ENCODE assay signal across 14 cellular contexts in genomic region chr11:19844806-19845205, GRCh38.
"Had no signal": no experiment of that assay in that cellular context is flagged by ENCODE, and none has a peak within 500 bp of the region (broad histone marks: within the 10 kb centered on the region; RNA-seq: fewer than 3 reads in every experiment).

No MANE protein-coding gene starts in this region.

- H3K27me3 Mint-ChIP-seq: stimulated activated memory B cell treated with anti-CD40 and anti-IgM and Interleukin-4, amounts not matched to agents 10 μg/mL and 1 μg/mL and 100 μg/mL, for 72 hours had no signal

- H3K27ac Mint-ChIP-seq: endodermal cell; stimulated activated memory B cell treated with anti-CD40 and anti-IgM and Interleukin-4, amounts not matched to agents 10 μg/mL and 1 μg/mL and 100 μg/mL, for 72 hours had no signal

- H3K36me3 Mint-ChIP-seq: stimulated activated memory B cell treated with anti-CD40 and anti-IgM and Interleukin-4, amounts not matched to agents 10 μg/mL and 1 μg/mL and 100 μg/mL, for 72 hours had no signal

- DNase-seq: activated CD4-positive, alpha-beta T cell treated with anti-CD3 and anti-CD28 coated beads, Interleukin-2, amount 50 U/mL, for 1 hour; activated CD4-positive, CD25-positive, alpha-beta regulatory T cell; activated naive CD4-positive, alpha-beta T cell treated with anti-CD3 and anti-CD28 coated beads, Interleukin-2, amount 50 U/mL, for 16 hours; activated T-cell treated with anti-CD3 and anti-CD28 coated beads for 4 hours; adrenal gland; central memory CD4-positive, alpha-beta T cell; cortex of kidney; endodermal cell; mesenchymal stem cell; posterior cingulate gyrus; T-helper 2 cell; trophoblast cell had no signal

- H3K9me3 Mint-ChIP-seq: endodermal cell; stimulated activated memory B cell treated with anti-CD40 and anti-IgM and Interleukin-4, amounts not matched to agents 10 μg/mL and 1 μg/mL and 100 μg/mL, for 72 hours had no signal

- H3K4me1 Mint-ChIP-seq: endodermal cell; stimulated activated memory B cell treated with anti-CD40 and anti-IgM and Interleukin-4, amounts not matched to agents 10 μg/mL and 1 μg/mL and 100 μg/mL, for 72 hours had no signal

- ATAC-seq: left lobe of liver; stimulated activated memory B cell treated with anti-CD40 and anti-IgM and Interleukin-4, amounts not matched to agents 10 μg/mL and 1 μg/mL and 100 μg/mL, for 72 hours had no signal

- H3K4me3 Mint-ChIP-seq: endodermal cell; stimulated activated memory B cell treated with anti-CD40 and anti-IgM and Interleukin-4, amounts not matched to agents 10 μg/mL and 1 μg/mL and 100 μg/mL, for 72 hours had no signal
